Comparison of ENCODE assay signal across 14 cellular contexts in the genomic region with DNA sequence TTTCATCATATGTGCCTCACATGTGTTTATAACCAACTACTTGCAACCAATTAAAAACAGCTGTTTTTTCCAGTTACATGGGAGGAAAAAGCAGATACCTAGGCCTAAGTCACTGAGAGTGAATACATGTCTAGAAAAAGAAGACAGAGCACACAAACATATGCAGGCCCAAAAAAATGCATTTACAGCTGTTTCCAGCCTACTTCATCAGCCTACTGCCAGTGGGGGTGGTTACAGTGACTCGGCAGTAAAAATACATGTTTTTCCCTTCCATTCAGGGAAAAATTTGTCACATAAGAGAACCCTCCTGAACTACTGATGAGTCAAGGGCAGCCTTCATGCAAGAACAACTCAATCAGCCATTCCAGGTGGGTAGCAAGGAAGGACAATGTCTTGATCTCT.
A peak's percentile ranks its signal among the peaks of the same experiment; 100 is the strongest.
DNase-seq lines count a peak whose midpoint lies in the region; ATAC-seq, FAIRE-seq and TF ChIP-seq lines count a peak whose summit lies in the region.
"Had no signal": no experiment of that assay in that cellular context is flagged by ENCODE, and none has a peak within 500 bp of the region (broad histone marks: within the 10 kb centered on the region; RNA-seq: fewer than 3 reads in every experiment).

No MANE protein-coding gene starts in this region.

- DNase-seq in Caki2 (ENCODE audit: low read depth): peak; percentile 49
- DNase-seq in M059J (ENCODE audit: low read depth): peak; percentile 32
- no peak for DNase-seq in H1 (ENCODE audit: low read depth in 1 of 2, low spot score in 2 of 2)
- DNase-seq in non-pigmented ciliary epithelial cell (ENCODE audit: low read depth): peak; percentile 63
- no peak for DNase-seq in NCI-H2227 treated with DMSO at 0.1 percent for 48 hours (lab: John Stamatoyannopoulos, UW)
- DNase-seq in activated T-helper 1 cell treated with anti-CD3 and anti-CD28 coated beads, Interleukin-12 subunit alpha, Interleukin-12 subunit beta, Interleukin-2, Interleukin-4 antibody, amounts not matched to agents 30 ng/mL and 10 ng/mL and 1 ng/mL, durations not matched to agents 14 hours and 24 hours and 36 hours (ENCODE audit: low spot score): no peak
- no peak for DNase-seq in NCI-H69 (lab: John Stamatoyannopoulos, UW)
- no peak for DNase-seq in T-cell
- DNase-seq: DND-41; Kasumi-1; naive thymus-derived CD8-positive, alpha-beta T cell; stimulated activated CD4-positive, alpha-beta T cell treated with anti-CD3 and anti-CD28 coated beads, Interleukin-1b, Interleukin-23, amount 100 ng/mL, for 48 hours; testis had no signal

- H3K18ac ChIP-seq in H1 (ENCODE audit: extremely low read depth, low read length): no peak overlapping the region

- H2BK5ac ChIP-seq in H1 (ENCODE audit: low read depth, low read length): no peak overlapping the region

- no peak overlapping the region for H2AK5ac ChIP-seq in H1 (ENCODE audit: low read depth, low read length)

- no peak overlapping the region for H3K4me2 ChIP-seq in H1 (ENCODE audit: insufficient read depth in 1 of 2, low read depth in 2 of 2, low read length in 2 of 2)

- H3K4me1 ChIP-seq in H1 (replicated peaks in 1 of 4; ENCODE audit: control insufficient read depth in 3 of 4, insufficient read depth in 4 of 4, low read length in 3 of 4): peaks cover 0 to 3% (median 1%) of the 10 kb centered on the region in 4 experiments; a peak in 1 of 7 replicates
- H3K4me1 ChIP-seq: testis had no signal

- TF ChIP-seq EP300 in H1 (IDR thresholded peaks at IDR 0.05; ENCODE audit: borderline replicate concordance in 1 of 2, low read depth in 2 of 2, low read length in 2 of 2): no peak

- H2AFZ ChIP-seq in H1 (ENCODE audit: low read length): no peak overlapping the region

- H3K4ac ChIP-seq in H1 (replicated peaks; ENCODE audit: insufficient read length, low read depth, low read length): no peak overlapping the region

- no peak overlapping the region for H2BK120ac ChIP-seq in H1 (replicated peaks; ENCODE audit: low read depth, low read length)

- H3K14ac ChIP-seq in H1 (ENCODE audit: insufficient read length): no peak overlapping the region

- H4K5ac ChIP-seq in H1 (ENCODE audit: insufficient read length, low read depth, low read length): no peak overlapping the region

- no peaks in the 10 kb centered on the region for H3K79me2 ChIP-seq in H1 (ENCODE audit: control insufficient read depth in 1 of 2, insufficient read depth in 2 of 2, low read length in 2 of 2)

- H3K36me3 ChIP-seq in H1 (ENCODE audit: control insufficient read depth in 2 of 4, insufficient read depth in 4 of 4, low read length in 3 of 4): no peaks in the 10 kb centered on the region; a peak in 1 of 8 replicates

- no peak overlapping the region for H3K56ac ChIP-seq in H1 (replicated peaks; ENCODE audit: insufficient read length, low read depth, low read length)

- POLR2A ChIA-PET in H1 (lab: Charles Lee; ENCODE audit: partially characterized antibody): no interaction called here
- POLR2A ChIA-PET in T-cell (lab: Charles Lee): no interaction called here

- 92% methylated on average over 1 of the region's 1 CpG; no CpG with 5 or more reads in 1 of the 2 experiments for WGBS in H1 (ENCODE audit: extremely low coverage in 1 of 2, insufficient coverage in 1 of 2, insufficient read length in 1 of 2, insufficient replicate concordance in 2 of 2, low coverage in 1 of 2, low lambda C conversion rate in 2 of 2, missing lambda C conversion rate in 1 of 2), 2 experiments

- no peak overlapping the region for H4K8ac ChIP-seq in H1 (ENCODE audit: extremely low read depth, insufficient read depth, low read length)

- H3K4me3 ChIP-seq in H1 (ENCODE audit: extremely low read depth in 1 of 4, insufficient read depth in 2 of 4, low read depth in 3 of 4, low read length in 4 of 4): no peak overlapping the region
- H3K4me3 ChIP-seq: dorsolateral prefrontal cortex, testis had no signal

- H2BK20ac ChIP-seq in H1 (ENCODE audit: low read length): no peak overlapping the region

- H3K27me3 Mint-ChIP-seq in activated T-helper 1 cell treated with anti-CD3 and anti-CD28 coated beads, Interleukin-12 subunit alpha, Interleukin-12 subunit beta, Interleukin-2, Interleukin-4 antibody, amounts not matched to agents 30 ng/mL and 10 ng/mL and 1 ng/mL, durations not matched to agents 14 hours and 24 hours and 36 hours (ENCODE audit: insufficient read depth): no peaks in the 10 kb centered on the region
- H3K27me3 Mint-ChIP-seq in T-cell: no peaks in the 10 kb centered on the region
- H3K27me3 Mint-ChIP-seq: naive thymus-derived CD8-positive, alpha-beta T cell had no signal

- FAIRE-seq in H1 (lab: Jason Lieb, UNC): no peak

- no peaks in the 10 kb centered on the region for H3K9me3 ChIP-seq in H1 (ENCODE audit: insufficient read depth in 2 of 2, low read depth in 1 of 2, low read length in 1 of 2)
- H3K9me3 ChIP-seq: testis had no signal

- intact Hi-C loops in activated T-helper 1 cell treated with anti-CD3 and anti-CD28 coated beads, Interleukin-12 subunit alpha, Interleukin-12 subunit beta, Interleukin-2, Interleukin-4 antibody, amounts not matched to agents 30 ng/mL and 10 ng/mL and 1 ng/mL, durations not matched to agents 14 hours and 24 hours and 36 hours (cut with micrococcal nuclease): no loop called here

- H3K9me3 Mint-ChIP-seq in activated T-helper 1 cell treated with anti-CD3 and anti-CD28 coated beads, Interleukin-12 subunit alpha, Interleukin-12 subunit beta, Interleukin-2, Interleukin-4 antibody, amounts not matched to agents 30 ng/mL and 10 ng/mL and 1 ng/mL, durations not matched to agents 14 hours and 24 hours and 36 hours: no peaks in the 10 kb centered on the region
- no peaks in the 10 kb centered on the region for H3K9me3 Mint-ChIP-seq in T-cell
- H3K9me3 Mint-ChIP-seq: naive thymus-derived CD8-positive, alpha-beta T cell had no signal

- H4K91ac ChIP-seq in H1 (replicated peaks; ENCODE audit: insufficient read length, low read length): no peak overlapping the region

- no peak for TF ChIP-seq RAD21 in H1 (IDR thresholded peaks at IDR 0.05 in 1 of 2, conservative IDR thresholded peaks at IDR 0.05 in 1 of 2; ENCODE audit: low read depth in 2 of 2, low read length in 2 of 2)

- CTCF ChIA-PET in H1 (lab: Charles Lee; ENCODE audit: partially characterized antibody) (interaction anchor here (1.0 to 1.9 kb wide), 5 partner anchors 12 to 158 kb away, joined by 3 to 4 read pairs (median 4); no protein-coding TSS in a partner anchor), T-cell (lab: Charles Lee) (no interaction called here)

- no peak overlapping the region for H3K4me3 Mint-ChIP-seq in activated T-helper 1 cell treated with anti-CD3 and anti-CD28 coated beads, Interleukin-12 subunit alpha, Interleukin-12 subunit beta, Interleukin-2, Interleukin-4 antibody, amounts not matched to agents 30 ng/mL and 10 ng/mL and 1 ng/mL, durations not matched to agents 14 hours and 24 hours and 36 hours
- no peak overlapping the region for H3K4me3 Mint-ChIP-seq in T-cell
- H3K4me3 Mint-ChIP-seq: naive thymus-derived CD8-positive, alpha-beta T cell had no signal

- no peaks in the 10 kb centered on the region for H4K20me1 ChIP-seq in H1 (replicated peaks in 1 of 2; ENCODE audit: control insufficient read depth in 1 of 2, insufficient read depth in 2 of 2, low read length in 2 of 2)

- no peak overlapping the region for H2BK15ac ChIP-seq in H1 (ENCODE audit: low read length)

- H3K36me3 Mint-ChIP-seq in activated T-helper 1 cell treated with anti-CD3 and anti-CD28 coated beads, Interleukin-12 subunit alpha, Interleukin-12 subunit beta, Interleukin-2, Interleukin-4 antibody, amounts not matched to agents 30 ng/mL and 10 ng/mL and 1 ng/mL, durations not matched to agents 14 hours and 24 hours and 36 hours (ENCODE audit: low read depth): peaks cover 13% of the 10 kb centered on the region
- H3K36me3 Mint-ChIP-seq in T-cell: peaks cover 52% of the 10 kb centered on the region

- H3K9ac ChIP-seq in H1 (replicated peaks in 1 of 4; ENCODE audit: extremely low read depth in 1 of 4, low read depth in 3 of 4, low read length in 3 of 4): no peak overlapping the region

- no peak overlapping the region for H3K27ac ChIP-seq in H1 (ENCODE audit: low read depth, low read length)
- H3K27ac ChIP-seq: testis had no signal

- TF ChIP-seq CTCF in H1 (IDR thresholded peaks at IDR 0.05; ENCODE audit: control extremely low read depth in 1 of 3, insufficient read depth in 1 of 3, low read depth in 1 of 3, low read length in 3 of 3): no peak

- no peak for ATAC-seq in T-cell (replicated peaks in 1 of 4)
- ATAC-seq: naive thymus-derived CD8-positive, alpha-beta T cell had no signal

- no peak overlapping the region for H3K23ac ChIP-seq in H1 (ENCODE audit: insufficient read length)

- no peak overlapping the region for H3K27ac Mint-ChIP-seq in activated T-helper 1 cell treated with anti-CD3 and anti-CD28 coated beads, Interleukin-12 subunit alpha, Interleukin-12 subunit beta, Interleukin-2, Interleukin-4 antibody, amounts not matched to agents 30 ng/mL and 10 ng/mL and 1 ng/mL, durations not matched to agents 14 hours and 24 hours and 36 hours
- no peak overlapping the region for H3K27ac Mint-ChIP-seq in T-cell

- peaks cover 7% of the 10 kb centered on the region for H3K4me1 Mint-ChIP-seq in activated T-helper 1 cell treated with anti-CD3 and anti-CD28 coated beads, Interleukin-12 subunit alpha, Interleukin-12 subunit beta, Interleukin-2, Interleukin-4 antibody, amounts not matched to agents 30 ng/mL and 10 ng/mL and 1 ng/mL, durations not matched to agents 14 hours and 24 hours and 36 hours (ENCODE audit: low read depth)
- H3K4me1 Mint-ChIP-seq in T-cell: no peaks in the 10 kb centered on the region

- no peaks in the 10 kb centered on the region for H3K23me2 ChIP-seq in H1 (ENCODE audit: low read depth, low read length)

- H3K27me3 ChIP-seq in H1 (replicated peaks in 1 of 4; ENCODE audit: control insufficient read depth in 3 of 4, extremely low read depth in 1 of 4, insufficient read depth in 3 of 4, low read length in 3 of 4): no peaks in the 10 kb centered on the region
- H3K27me3 ChIP-seq: dorsolateral prefrontal cortex, testis had no signal

- no peaks in the 10 kb centered on the region for H3K79me1 ChIP-seq in H1 (ENCODE audit: low read depth, low read length)

- H2BK12ac ChIP-seq in H1 (ENCODE audit: low read depth, low read length): no peak overlapping the region

- no peak for TF ChIP-seq POLR2A in H1 (IDR thresholded peaks at IDR 0.05; ENCODE audit: control extremely low read depth in 1 of 2, low read depth in 2 of 2, low read length in 2 of 2)

- in situ Hi-C loops in Caki2 (cut with HindIII; ENCODE audit: low pct_unique_long_range_greater_than_20kb, low sequenced_read_pairs): no loop called here

TF ChIP-seq in H1, 55 proteins besides CTCF, POLR2A, EP300 and RAD21:
- no peak for TF ChIP-seq CHD2 (IDR thresholded peaks at IDR 0.05; ENCODE audit: low read length)
- TF ChIP-seq MAFK (IDR thresholded peaks at IDR 0.05; ENCODE audit: low read depth, low read length): peak; percentile 36; the same call in 1 of the 2 replicates
- TF ChIP-seq BACH1 (IDR thresholded peaks at IDR 0.05; ENCODE audit: low read length): peak; percentile 74

Comparison
In these comparisons a context has a peak if more than half of its experiments do, and no peak if none do; other contexts are left out.
1. DNase-seq: peak in Caki2 (single experiment), M059J (single experiment) and non-pigmented ciliary epithelial cell (single experiment); none in H1 (0 of 2), NCI-H2227 treated with DMSO at 0.1 percent for 48 hours (single experiment), activated T-helper 1 cell treated with anti-CD3 and anti-CD28 coated beads, Interleukin-12 subunit alpha, Interleukin-12 subunit beta, Interleukin-2, Interleukin-4 antibody, amounts not matched to agents 30 ng/mL and 10 ng/mL and 1 ng/mL, durations not matched to agents 14 hours and 24 hours and 36 hours (single experiment), NCI-H69 (single experiment) and T-cell (0 of 34).